ENCODE assay signal across 11 cellular contexts in genomic region chr10:80471009-80471408, GRCh38. TPM values are rescaled to one million over a fixed set of nuclear protein-coding genes. Genes with fewer than 3 reads are reported as not detected.
DNase-seq lines count a peak whose midpoint lies in the region; ATAC-seq and TF ChIP-seq lines count a peak whose summit lies in the region.
"Had no signal": no experiment of that assay in that cellular context is flagged by ENCODE, and none has a peak within 500 bp of the region (broad histone marks: within the 10 kb centered on the region; RNA-seq: fewer than 3 reads in every experiment).

No MANE protein-coding gene starts in this region.

- no peak overlapping the region for H3K14ac ChIP-seq in IMR-90 (replicated peaks; ENCODE audit: low read depth, low read length)

- no peak for TF ChIP-seq RAD21 in IMR-90 (IDR thresholded peaks at IDR 0.05; ENCODE audit: low read length)

- H4K5ac ChIP-seq in IMR-90 (ENCODE audit: low read depth, low read length), result no peak overlapping the region

- peaks cover 27% of the 10 kb centered on the region for H3K4me1 ChIP-seq in IMR-90 (ENCODE audit: control insufficient read depth, insufficient read depth, low read length)

- no peak overlapping the region; the same call in 1 of the 2 replicates for H2BK120ac ChIP-seq in IMR-90 (ENCODE audit: low read depth, low read length)

- H2AK5ac ChIP-seq in IMR-90 (ENCODE audit: low read depth, low read length), result peak overlapping the region; percentile 4; the same call in 1 of the 2 replicates

- H3K9me3 Mint-ChIP-seq in brain, result peaks cover 0 to 8% (median 4%) of the 10 kb centered on the region in 5 experiments
- peaks cover 6% of the 10 kb centered on the region for H3K9me3 Mint-ChIP-seq in nephron progenitor cell

- H4K91ac ChIP-seq in IMR-90 (ENCODE audit: insufficient read depth, low read depth, low read length), result peak overlapping the region; percentile 24; the same call in 1 of the 2 replicates

- no peak overlapping the region for H3K23ac ChIP-seq in IMR-90 (ENCODE audit: low read depth, low read length)

- peaks cover 26% of the 10 kb centered on the region for H4K20me1 ChIP-seq in IMR-90 (ENCODE audit: insufficient read depth, low read length)

- DNase-seq in IMR-90 (no peak), nephron progenitor cell (no peak), NAMALWA (ENCODE audit: low spot score) (no peak), COR-L47 (lab: John Stamatoyannopoulos, UW) (no peak), putamen (ENCODE audit: low spot score) (no peak)
- DNase-seq: MG63, small intestine had no signal

- dilution Hi-C loops in IMR-90 (cut with HindIII; ENCODE audit: low sequenced_read_pairs, unreplicated experiment), result no loop called here

- H3K27ac ChIP-seq in C4-2B (peak overlapping the region; percentile 3; the same call in 1 of the 2 replicates), IMR-90 (ENCODE audit: insufficient read depth, low read length) (no peak overlapping the region)

- no peak overlapping the region for H3K18ac ChIP-seq in IMR-90 (ENCODE audit: low read depth, low read length)

- H3K27me3 Mint-ChIP-seq in brain (no peaks in the 10 kb centered on the region), nephron progenitor cell (ENCODE audit: low read depth, poor library complexity) (no peaks in the 10 kb centered on the region)

- no peak for TF ChIP-seq POLR2A in IMR-90 (IDR thresholded peaks at IDR 0.05; ENCODE audit: low read depth, low read length)

- peak overlapping the region; percentile 76; the same call in 1 of the 2 replicates for H3K4ac ChIP-seq in IMR-90 (ENCODE audit: low read depth, low read length)

- H2BK5ac ChIP-seq in IMR-90 (ENCODE audit: low read depth, low read length, poor library complexity, severe bottlenecking), result peak overlapping the region; percentile 19

- peaks cover 30 to 72% of the 10 kb centered on the region in 2 experiments for H3K79me1 ChIP-seq in IMR-90 (ENCODE audit: low read depth in 1 of 2, low read length in 2 of 2)

- H3K4me3 ChIP-seq in IMR-90 (ENCODE audit: insufficient read depth, low read depth, low read length), result no peak overlapping the region
- H3K4me3 ChIP-seq: lung, MG63 had no signal

- H3K56ac ChIP-seq in IMR-90 (ENCODE audit: extremely low read depth, insufficient read depth, low read length), result no peak overlapping the region

- H4K8ac ChIP-seq in IMR-90 (ENCODE audit: low read depth in 2 of 2, low read length in 2 of 2), result peak overlapping the region in 1 of 2 experiments; percentile 8; a peak in 1 of 4 replicates

- H3K27ac Mint-ChIP-seq in brain (peak overlapping the region; percentile 59 to 96 (median 86)), nephron progenitor cell (peak overlapping the region; percentile 90)

- peaks cover 82% of the 10 kb centered on the region for H3K4me1 Mint-ChIP-seq in brain
- H3K4me1 Mint-ChIP-seq in nephron progenitor cell, result peaks cover 84% of the 10 kb centered on the region

- peaks cover 4% of the 10 kb centered on the region; the same call in 1 of the 2 replicates for H3K36me3 ChIP-seq in IMR-90 (ENCODE audit: control insufficient read depth, insufficient read depth, low read length)
- H3K36me3 ChIP-seq: MG63 had no signal

- H3K9me3 ChIP-seq in IMR-90 (ENCODE audit: control insufficient read depth, insufficient read depth, low read length), result no peaks in the 10 kb centered on the region
- H3K9me3 ChIP-seq: MG63 had no signal

- no CpG with 5 or more reads among the region's 3 CpGs for WGBS in IMR-90 (ENCODE audit: extremely low coverage in 2 of 2, insufficient read length in 1 of 2), 2 experiments

- no peaks in the 10 kb centered on the region for H3K27me3 ChIP-seq in IMR-90 (ENCODE audit: control insufficient read depth, insufficient read depth, low read length)
- H3K27me3 ChIP-seq: MG63 had no signal

- H2AFZ ChIP-seq in IMR-90 (replicated peaks; ENCODE audit: low read length, poor library complexity), result no peak overlapping the region

- H3K4me2 ChIP-seq in IMR-90 (ENCODE audit: low read depth, low read length), result no peak overlapping the region

- H3K4me3 Mint-ChIP-seq in brain (no peak overlapping the region), nephron progenitor cell (no peak overlapping the region)

- peaks cover 51% of the 10 kb centered on the region for H3K36me3 Mint-ChIP-seq in brain
- H3K36me3 Mint-ChIP-seq in nephron progenitor cell (ENCODE audit: low read depth), result peaks cover 30% of the 10 kb centered on the region

- peak overlapping the region; percentile 79 for H2AK9ac ChIP-seq in IMR-90 (replicated peaks; ENCODE audit: low read depth, low read length, poor library complexity)

- in situ Hi-C loops in IMR-90 (cut with MboI; ENCODE audit: low sequenced_read_pairs), result loop anchor here (25.0 kb wide), 1 partner anchor 309 kb away; no protein-coding TSS in a partner anchor

- TF ChIP-seq CTCF in C4-2B (conservative IDR thresholded peaks at IDR 0.05), result no peak
- no peak for TF ChIP-seq CTCF in IMR-90 (conservative IDR thresholded peaks at IDR 0.05; ENCODE audit: low read depth, low read length)
- TF ChIP-seq CTCF in brain (conservative IDR thresholded peaks at IDR 0.05), result no peak
- TF ChIP-seq CTCF in nephron progenitor cell (IDR thresholded peaks at IDR 0.05), result no peak

- CTCF ChIA-PET in IMR-90 (lab: Yijun Ruan, JAX), result interaction anchor here (2.6 kb wide), 1 partner anchor 35 kb away, joined by 11 read pairs; no protein-coding TSS in a partner anchor

- POLR2A ChIA-PET in IMR-90 (lab: Charles Lee; ENCODE audit: unreplicated experiment), result no interaction called here

- ATAC-seq in IMR-90 (ENCODE audit: low read depth) (no peak), HG03139 (IDR thresholded peaks at IDR 0.05; ENCODE audit: unreplicated experiment) (no peak)

- H2BK15ac ChIP-seq in IMR-90 (ENCODE audit: low read depth, low read length), result peak overlapping the region; percentile 12; the same call in 1 of the 3 replicates

- intact Hi-C loops in IMR-90 (cut with micrococcal nuclease), result no loop called here

- BruUV-seq in IMR-90 (replicated peaks; lab: Mats Ljungman, UMichigan), result no TSS peak

- H2BK20ac ChIP-seq in IMR-90 (ENCODE audit: low read depth, low read length), result no peak overlapping the region

- H3K9ac ChIP-seq in IMR-90 (ENCODE audit: low read depth, low read length), result no peak overlapping the region

- H3K9me1 ChIP-seq in IMR-90 (ENCODE audit: insufficient read depth, low read length), result peaks cover 35% of the 10 kb centered on the region

TF ChIP-seq in IMR-90, 13 proteins besides CTCF, POLR2A, EP300 and RAD21:
- TF ChIP-seq, protein P1, sequence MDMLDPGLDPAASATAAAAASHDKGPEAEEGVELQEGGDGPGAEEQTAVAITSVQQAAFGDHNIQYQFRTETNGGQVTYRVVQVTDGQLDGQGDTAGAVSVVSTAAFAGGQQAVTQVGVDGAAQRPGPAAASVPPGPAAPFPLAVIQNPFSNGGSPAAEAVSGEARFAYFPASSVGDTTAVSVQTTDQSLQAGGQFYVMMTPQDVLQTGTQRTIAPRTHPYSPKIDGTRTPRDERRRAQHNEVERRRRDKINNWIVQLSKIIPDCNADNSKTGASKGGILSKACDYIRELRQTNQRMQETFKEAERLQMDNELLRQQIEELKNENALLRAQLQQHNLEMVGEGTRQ (IDR thresholded peaks at IDR 0.05; ENCODE audit: low read depth, low read length), result no peak
- TF ChIP-seq FOS (IDR thresholded peaks at IDR 0.05; ENCODE audit: low read depth, low read length) (no peak), NFE2L2 (IDR thresholded peaks at IDR 0.05; ENCODE audit: low read depth, low read length) (no peak), MAFK (IDR thresholded peaks at IDR 0.05; ENCODE audit: low read depth, low read length) (no peak), MAZ (IDR thresholded peaks at IDR 0.05; ENCODE audit: borderline replicate concordance, low read depth, low read length) (no peak), RCOR1 (IDR thresholded peaks at IDR 0.05; ENCODE audit: insufficient replicate concordance, low read length) (no peak), CHD1 (IDR thresholded peaks at IDR 0.05; ENCODE audit: low read depth, low read length) (no peak), SMC3 (IDR thresholded peaks at IDR 0.05; ENCODE audit: low read depth, low read length) (no peak)

RNA-seq across cellular contexts. Expression of gene TSPAN14, which starts 16.9 kb away (rescaled TPM):
- 13.3 and 18.5 TPM in 2 replicates for total RNA-seq in IMR-90 (2012; rRNA removed)
- polyA plus RNA-seq in IMR-90 (2012; rRNA removed), result 40.6 and 43.0 TPM in 2 replicates
- polyA plus RNA-seq in IMR-90 (2012; cell fraction: cytosol; rRNA removed), result 55.8 and 57.7 TPM in 2 replicates
- 36.3 and 44.3 TPM in 2 replicates for polyA plus RNA-seq in IMR-90 (2012; cell fraction: nucleus; rRNA removed; ENCODE audit: low replicate concordance)
- polyA plus RNA-seq in brain (ENCODE audit: insufficient read depth, low read depth, low replicate concordance), result 70.4 TPM
